Comparison of ENCODE assay signal across 8 cellular contexts in genomic region chr2:170973492-170974303, GRCh38. TPM values are rescaled to one million over a fixed set of nuclear protein-coding genes. Genes with fewer than 3 reads are reported as not detected.
DNase-seq lines count a peak whose midpoint lies in the region; ATAC-seq and TF ChIP-seq lines count a peak whose summit lies in the region.

No MANE protein-coding gene starts in this region.

- ATAC-seq in GM18519 (IDR thresholded peaks at IDR 0.05; ENCODE audit: low FRiP score, unreplicated experiment): peak; percentile 68
- peak; percentile 95 for ATAC-seq in HG03039 (IDR thresholded peaks at IDR 0.05; ENCODE audit: unreplicated experiment)
- ATAC-seq in activated CD4-positive, CD25-positive, alpha-beta regulatory T cell treated with anti-CD3 and anti-CD28 coated beads, Interleukin-2, amount 50 U/mL, for 24 hours: peak; percentile 96 to 97

- H3K36me3 ChIP-seq in kidney epithelial cell (ENCODE audit: control insufficient read depth, insufficient read depth, low read length): no peaks in the 10 kb centered on the region

- TF ChIP-seq CTCF in kidney epithelial cell (IDR thresholded peaks at IDR 0.05; ENCODE audit: insufficient read depth, low read length, poor library complexity, severe bottlenecking): peak; percentile 75

- peak overlapping the region; percentile 51 for H3K4me3 ChIP-seq in kidney epithelial cell (ENCODE audit: low read depth, low read length)

- peaks cover 2% of the 10 kb centered on the region for H3K27me3 ChIP-seq in kidney epithelial cell (ENCODE audit: control insufficient read depth, insufficient read depth, low read length)

- in situ Hi-C loops in ACHN (cut with HindIII; ENCODE audit: low pct_ligation_motif_present, low pct_unique_long_range_greater_than_20kb, low sequenced_read_pairs): no loop called here

- peak; percentile 91 for DNase-seq in ACHN
- peak; percentile 87 for DNase-seq in NCI-H2171 treated with DMSO at 0.1 percent for 48 hours (lab: John Stamatoyannopoulos, UW)
- DNase-seq in cerebellar cortex (ENCODE audit: low spot score): peak; percentile 76
- peak; percentile 51 for DNase-seq in kidney epithelial cell (ENCODE audit: low read depth)
- peak; percentile 79 to 88 for DNase-seq in stimulated activated CD4-positive, alpha-beta T cell treated with anti-CD3 and anti-CD28 coated beads, Interleukin-15, amount 100 ng/mL, for 1 hour (ENCODE audit: low read depth in 1 of 2, low spot score in 1 of 2)

RNA-seq across cellular contexts. Expression of gene GORASP2, which starts 44.6 kb away (rescaled TPM):
- 76.3 and 78.1 TPM in 2 replicates for total RNA-seq in kidney epithelial cell

Comparison
In these comparisons a context has a peak if more than half of its experiments do, and no peak if none do; other contexts are left out.
1. Peak in every context shown above with its lines: DNase-seq, ATAC-seq and H3K4me3 ChIP-seq.